Comparison of ENCODE assay signal across 1 cellular context in the genomic region with DNA sequence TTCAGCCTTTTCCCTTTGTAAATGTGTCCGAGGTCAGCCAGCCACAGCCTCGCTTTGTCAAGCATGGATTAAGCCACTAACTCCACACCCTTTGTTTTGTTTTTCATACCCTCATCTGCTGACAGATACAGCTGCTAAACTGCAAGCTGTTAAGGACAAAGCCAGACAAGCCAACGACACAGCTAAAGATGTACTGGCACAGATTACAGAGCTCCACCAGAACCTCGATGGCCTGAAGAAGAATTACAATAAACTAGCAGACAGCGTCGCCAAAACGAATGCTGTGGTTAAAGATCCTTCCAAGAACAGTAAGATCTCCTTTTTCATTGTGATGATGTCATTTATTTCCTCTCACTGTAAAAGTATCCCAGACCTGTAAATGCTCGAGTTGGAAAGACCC.
TF ChIP-seq lines count a peak whose summit lies in the region.

No MANE protein-coding gene starts in this region.

TF ChIP-seq in HEK293, 187 proteins besides CTCF, POLR2A, EP300 and RAD21 (continued from another document):
- TF ChIP-seq ZNF549 (tag by site-specific recombination; IDR thresholded peaks at IDR 0.05) = no peak
- no peak for TF ChIP-seq ZNF302 (tag by site-specific recombination; IDR thresholded peaks at IDR 0.05; ENCODE audit: low read depth)
- TF ChIP-seq ZNF2 (tag by site-specific recombination; IDR thresholded peaks at IDR 0.05) = no peak
- no peak for TF ChIP-seq ZBTB20 (tag by site-specific recombination; IDR thresholded peaks at IDR 0.05)
- no peak for TF ChIP-seq REPIN1 (tag by site-specific recombination; IDR thresholded peaks at IDR 0.05; ENCODE audit: low read depth)
- peak; percentile 82 for TF ChIP-seq ZBTB17 (tag by site-specific recombination; IDR thresholded peaks at IDR 0.05)
- TF ChIP-seq, protein P1, sequence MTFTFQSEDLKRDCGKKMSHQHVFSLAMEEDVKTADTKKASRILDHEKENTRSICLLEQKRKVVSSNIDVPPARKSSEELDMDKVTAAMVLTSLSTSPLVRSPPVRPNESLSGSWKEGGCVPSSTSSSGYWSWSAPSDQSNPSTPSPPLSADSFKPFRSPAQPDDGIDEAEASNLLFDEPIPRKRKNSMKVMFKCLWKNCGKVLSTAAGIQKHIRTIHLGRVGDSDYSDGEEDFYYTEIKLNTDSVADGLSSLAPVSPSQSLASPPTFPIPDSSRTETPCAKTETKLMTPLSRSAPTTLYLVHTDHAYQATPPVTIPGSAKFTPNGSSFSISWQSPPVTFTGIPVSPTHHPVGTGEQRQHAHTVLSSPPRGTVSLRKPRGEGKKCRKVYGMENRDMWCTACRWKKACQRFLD (tag by site-specific recombination; IDR thresholded peaks at IDR 0.05) = no peak
- TF ChIP-seq, protein P2, sequence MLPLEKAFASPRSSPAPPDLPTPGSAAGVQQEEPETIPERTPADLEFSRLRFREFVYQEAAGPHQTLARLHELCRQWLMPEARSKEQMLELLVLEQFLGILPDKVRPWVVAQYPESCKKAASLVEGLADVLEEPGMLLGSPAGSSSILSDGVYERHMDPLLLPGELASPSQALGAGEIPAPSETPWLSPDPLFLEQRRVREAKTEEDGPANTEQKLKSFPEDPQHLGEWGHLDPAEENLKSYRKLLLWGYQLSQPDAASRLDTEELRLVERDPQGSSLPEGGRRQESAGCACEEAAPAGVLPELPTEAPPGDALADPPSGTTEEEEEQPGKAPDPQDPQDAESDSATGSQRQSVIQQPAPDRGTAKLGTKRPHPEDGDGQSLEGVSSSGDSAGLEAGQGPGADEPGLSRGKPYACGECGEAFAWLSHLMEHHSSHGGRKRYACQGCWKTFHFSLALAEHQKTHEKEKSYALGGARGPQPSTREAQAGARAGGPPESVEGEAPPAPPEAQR (tag by site-specific recombination; IDR thresholded peaks at IDR 0.05) = no peak
- TF ChIP-seq ZFP69B (tag by site-specific recombination; IDR thresholded peaks at IDR 0.05) = no peak
- 0 out of 2 replicates have a peak, but pooled peaks have one; percentile 14 for TF ChIP-seq ZNF335 (tag by site-specific recombination; conservative IDR thresholded peaks at IDR 0.05)
TF ChIP-seq in HEK293: peak in this region for 5.
